Comparison of ENCODE assay signal across 23 cellular contexts in the genomic region with DNA sequence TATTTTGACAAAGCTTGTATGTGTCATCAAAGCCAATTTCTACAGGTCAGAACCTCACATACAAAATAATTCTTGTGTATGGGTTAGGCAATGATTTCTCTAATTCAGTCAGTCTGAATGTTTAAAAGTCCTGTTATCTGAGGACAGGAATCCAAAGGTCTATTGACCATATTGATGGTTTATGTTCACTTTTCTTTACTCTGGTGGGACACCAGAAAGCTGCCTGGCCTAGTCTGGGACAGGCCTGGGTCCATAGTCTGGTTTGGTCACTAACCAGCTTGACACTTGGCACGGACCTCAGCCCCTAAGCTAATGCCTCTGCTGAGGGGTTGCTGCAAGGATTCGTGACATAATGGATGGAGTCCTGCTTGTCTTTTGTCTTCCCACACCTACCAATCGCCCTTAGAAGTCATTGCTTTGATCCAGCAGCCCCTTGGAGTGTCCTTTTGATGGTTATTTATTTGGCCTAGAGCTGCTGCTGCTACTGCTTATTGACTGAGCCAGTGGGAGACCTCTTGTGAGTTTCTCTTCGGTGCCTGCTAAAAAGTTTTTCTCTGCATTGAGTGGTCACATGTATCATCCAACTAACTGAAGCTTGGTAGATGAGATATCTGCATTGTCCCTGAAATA. TPM values are rescaled to one million over a fixed set of nuclear protein-coding genes. Genes with fewer than 3 reads are reported as not detected.
DNase-seq lines count a peak whose midpoint lies in the region; ATAC-seq lines count a peak whose summit lies in the region.
"Had no signal": no experiment of that assay in that cellular context is flagged by ENCODE, and none has a peak within 500 bp of the region (broad histone marks: within the 10 kb centered on the region; RNA-seq: fewer than 3 reads in every experiment).

No MANE protein-coding gene starts in this region.

- H3K27me3 Mint-ChIP-seq in activated CD4-positive, alpha-beta memory T cell treated with anti-CD3 and anti-CD28 coated beads, Interleukin-2, amount 10 ng/mL, durations not matched to agents 7 days and 5 days: no peaks in the 10 kb centered on the region
- H3K27me3 Mint-ChIP-seq in immature natural killer cell (ENCODE audit: low read depth in 3 of 3): peaks cover 0 to 2% (median 1%) of the 10 kb centered on the region in 3 donors
- no peaks in the 10 kb centered on the region for H3K27me3 Mint-ChIP-seq in stimulated activated naive CD8-positive, alpha-beta T cell treated with anti-CD3 and anti-CD28 coated beads, Interleukin-15, amount 100 ng/mL, for 72 hours

- POLR2A ChIA-PET in activated CD4-positive, alpha-beta memory T cell treated with anti-CD3 and anti-CD28 coated beads, Interleukin-2, amount 10 ng/mL, durations not matched to agents 7 days and 5 days (lab: Charles Lee): interaction anchor here (0.9 to 3.3 kb wide), 3 partner anchors 9 to 14 kb away, joined by 3 to 24 read pairs (median 3); no protein-coding TSS in a partner anchor

- peak overlapping the region; percentile 86 for H3K27ac Mint-ChIP-seq in activated CD4-positive, alpha-beta memory T cell treated with anti-CD3 and anti-CD28 coated beads, Interleukin-2, amount 10 ng/mL, durations not matched to agents 7 days and 5 days
- peak overlapping the region; percentile 77 to 95 (median 89) for H3K27ac Mint-ChIP-seq in immature natural killer cell
- H3K27ac Mint-ChIP-seq in stimulated activated naive CD8-positive, alpha-beta T cell treated with anti-CD3 and anti-CD28 coated beads, Interleukin-15, amount 100 ng/mL, for 72 hours: peak overlapping the region; percentile 61 to 97

- H3K4me3 Mint-ChIP-seq in activated CD4-positive, alpha-beta memory T cell treated with anti-CD3 and anti-CD28 coated beads, Interleukin-2, amount 10 ng/mL, durations not matched to agents 7 days and 5 days: no peak overlapping the region
- peak overlapping the region in 4 of 5 donors; percentile 63 to 83 (median 73) for H3K4me3 Mint-ChIP-seq in immature natural killer cell
- peak overlapping the region in 1 of 2 donors; percentile 82 for H3K4me3 Mint-ChIP-seq in stimulated activated naive CD8-positive, alpha-beta T cell treated with anti-CD3 and anti-CD28 coated beads, Interleukin-15, amount 100 ng/mL, for 72 hours

- CTCF ChIA-PET in activated CD4-positive, alpha-beta memory T cell treated with anti-CD3 and anti-CD28 coated beads, Interleukin-2, amount 10 ng/mL, durations not matched to agents 7 days and 5 days (lab: Charles Lee): interaction anchor here (1.8 kb wide), 1 partner anchor 116 kb away, joined by 9 read pairs; no protein-coding TSS in a partner anchor

- ATAC-seq in right cardiac atrium (no peak), Right ventricle myocardium inferior (no peak), HG03457 (IDR thresholded peaks at IDR 0.05; ENCODE audit: unreplicated experiment) (no peak)
- ATAC-seq in stimulated activated naive CD8-positive, alpha-beta T cell treated with anti-CD3 and anti-CD28 coated beads, Interleukin-15, amount 100 ng/mL, for 72 hours: no peak

- intact Hi-C loops in right cardiac atrium (cut with DNase I): loop anchor here in 1 of 4 donors (10.0 kb wide), 1 partner anchor 89 kb away; no protein-coding TSS in a partner anchor
- intact Hi-C loops in Right ventricle myocardium inferior (cut with DNase I): no loop called here

- DNase-seq in right cardiac atrium (no peak), Right ventricle myocardium inferior (ENCODE audit: missing footprints) (no peak), immature natural killer cell (no peak), hepatic stellate cell (ENCODE audit: low spot score) (no peak), NCI-H187 treated with DMSO at 0.1 percent for 48 hours (lab: John Stamatoyannopoulos, UW) (no peak)
- no peak for DNase-seq in activated CD4-positive, alpha-beta memory T cell treated with anti-CD3 and anti-CD28 coated beads, Interleukin-2, amount 10 ng/mL, durations not matched to agents 7 days and 5 days
- DNase-seq in stimulated activated naive CD8-positive, alpha-beta T cell treated with anti-CD3 and anti-CD28 coated beads, Interleukin-15, amount 100 ng/mL, for 72 hours: no peak
- DNase-seq: activated CD4-positive, alpha-beta T cell treated with anti-CD3 and anti-CD28 coated beads, Interleukin-2, amount 50 U/mL, for 48 hours; activated naive CD4-positive, alpha-beta T cell treated with anti-CD3 and anti-CD28 coated beads, Interleukin-2, amount 50 U/mL, for 16 hours; DMS 273 treated with DMSO at 0.1 percent for 48 hours; effector CD8-positive, alpha-beta T cell; HCEC 1CT; kidney; midbrain; MM.1S; NCI-H1694 treated with DMSO at 0.1 percent for 48 hours; NCI-H524 treated with DMSO at 0.1 percent for 48 hours; ovary; stimulated activated CD4-positive, alpha-beta T cell treated with anti-CD3 and anti-CD28 coated beads, Interleukin-4, amount 100 ng/mL, for 24 hours; stimulated activated CD8-positive, alpha-beta memory T cell treated with anti-CD3 and anti-CD28 coated beads, Interleukin-4, amount 100 ng/mL, for 48 hours had no signal

- no peaks in the 10 kb centered on the region for H3K27me3 ChIP-seq in right cardiac atrium (ENCODE audit: control insufficient read depth, insufficient read depth)
- H3K27me3 ChIP-seq: ovary, tibial nerve had no signal

- peaks cover 78% of the 10 kb centered on the region for H3K36me3 Mint-ChIP-seq in activated CD4-positive, alpha-beta memory T cell treated with anti-CD3 and anti-CD28 coated beads, Interleukin-2, amount 10 ng/mL, durations not matched to agents 7 days and 5 days (ENCODE audit: low read depth)
- H3K36me3 Mint-ChIP-seq in immature natural killer cell: peaks cover 43 to 66% (median 48%) of the 10 kb centered on the region in 3 donors

- H3K4me1 ChIP-seq in right cardiac atrium (ENCODE audit: control insufficient read depth, insufficient read depth, low read length): peaks cover 4% of the 10 kb centered on the region

- no peak overlapping the region for H3K4me3 ChIP-seq in right cardiac atrium (ENCODE audit: low read length)
- H3K4me3 ChIP-seq: ovary, skin epidermis, tibial nerve had no signal

- peaks cover 66% of the 10 kb centered on the region for H3K4me1 Mint-ChIP-seq in activated CD4-positive, alpha-beta memory T cell treated with anti-CD3 and anti-CD28 coated beads, Interleukin-2, amount 10 ng/mL, durations not matched to agents 7 days and 5 days
- peaks cover 85 to 94% of the 10 kb centered on the region in 2 donors for H3K4me1 Mint-ChIP-seq in immature natural killer cell
- peaks cover 90% of the 10 kb centered on the region for H3K4me1 Mint-ChIP-seq in stimulated activated naive CD8-positive, alpha-beta T cell treated with anti-CD3 and anti-CD28 coated beads, Interleukin-15, amount 100 ng/mL, for 72 hours

- no peaks in the 10 kb centered on the region for H3K9me3 Mint-ChIP-seq in activated CD4-positive, alpha-beta memory T cell treated with anti-CD3 and anti-CD28 coated beads, Interleukin-2, amount 10 ng/mL, durations not matched to agents 7 days and 5 days
- no peaks in the 10 kb centered on the region for H3K9me3 Mint-ChIP-seq in immature natural killer cell
- no peaks in the 10 kb centered on the region for H3K9me3 Mint-ChIP-seq in stimulated activated naive CD8-positive, alpha-beta T cell treated with anti-CD3 and anti-CD28 coated beads, Interleukin-15, amount 100 ng/mL, for 72 hours

- peak overlapping the region; percentile 13 for H3K27ac ChIP-seq in right cardiac atrium (ENCODE audit: low read length)
- H3K27ac ChIP-seq: ovary had no signal

- 83% methylated on average over 4 of the region's 4 CpGs for WGBS in right cardiac atrium

- no peaks in the 10 kb centered on the region for H3K9me3 ChIP-seq in right cardiac atrium (ENCODE audit: control insufficient read depth, low read length)
- H3K9me3 ChIP-seq: ovary, tibial nerve had no signal

RNA-seq across cellular contexts. Expression of a gene that starts 15.7 kb away (rescaled TPM):
- 10 to 100 TPM; 11.8 to 21.7 (median 16.8) TPM for total RNA-seq in right cardiac atrium
- 12.7 TPM for polyA plus RNA-seq in right cardiac atrium
- 10.4 TPM for total RNA-seq in Right ventricle myocardium inferior
- total RNA-seq in activated CD4-positive, alpha-beta memory T cell treated with anti-CD3 and anti-CD28 coated beads, Interleukin-2, amount 10 ng/mL, durations not matched to agents 7 days and 5 days: 10 to 100 TPM; 60.1 to 61.9 TPM
- 100 to 1,000 TPM in 1 of 3 donors, 10 to 100 TPM in 2; 76.8 to 111 (median 87.9) TPM for polyA plus RNA-seq in immature natural killer cell

RNA-seq across cellular contexts. Expression of a gene that starts 20.8 kb away (rescaled TPM):
- 10 to 100 TPM in 3 of 4 donors, 1 to 10 TPM in 1; 9.8 to 11.9 (median 11.3) TPM for total RNA-seq in right cardiac atrium
- 11.6 TPM for polyA plus RNA-seq in right cardiac atrium
- total RNA-seq in Right ventricle myocardium inferior: 8.9 TPM
- total RNA-seq in activated CD4-positive, alpha-beta memory T cell treated with anti-CD3 and anti-CD28 coated beads, Interleukin-2, amount 10 ng/mL, durations not matched to agents 7 days and 5 days: 10 to 100 TPM; 33.9 to 36.1 TPM
- polyA plus RNA-seq in immature natural killer cell: 10 to 100 TPM; 45.9 to 63.5 (median 46.9) TPM
